In genomic region chr2:30195011-30195410, GRCh38 we compare ENCODE assay signal across 1 cellular context.
TF ChIP-seq lines count a peak whose summit lies in the region.

No MANE protein-coding gene starts in this region.

TF ChIP-seq in K562, 482 proteins besides CTCF, POLR2A, EP300 and RAD21 (continued from another document):
- TF ChIP-seq E2F1 (CRISPR knock-in tag; IDR thresholded peaks at IDR 0.05) (no peak), ERF (CRISPR knock-in tag; IDR thresholded peaks at IDR 0.05) (no peak), HINFP (tag; conservative IDR thresholded peaks at IDR 0.05; ENCODE audit: low read depth) (no peak), MYNN (IDR thresholded peaks at IDR 0.05) (no peak), MYNN (CRISPR knock-in tag; IDR thresholded peaks at IDR 0.05) (no peak), MED1 (CRISPR knock-in tag; IDR thresholded peaks at IDR 0.05; ENCODE audit: borderline replicate concordance) (no peak), E2F8 (IDR thresholded peaks at IDR 0.05; ENCODE audit: low read depth, partially characterized antibody) (no peak), PHF20 (IDR thresholded peaks at IDR 0.05; ENCODE audit: partially characterized antibody) (no peak), RBM17 (IDR thresholded peaks at IDR 0.05; ENCODE audit: borderline replicate concordance, low read depth, low read length) (no peak), ARID1B (IDR thresholded peaks at IDR 0.05) (no peak), CBX5 (IDR thresholded peaks at IDR 0.05; ENCODE audit: borderline replicate concordance, low read depth) (no peak), KAT8 (IDR thresholded peaks at IDR 0.05; ENCODE audit: low read depth) (no peak), RERE (CRISPR knock-in tag; IDR thresholded peaks at IDR 0.05; ENCODE audit: borderline replicate concordance) (no peak), HOMEZ (CRISPR knock-in tag; IDR thresholded peaks at IDR 0.05) (no peak), ZNF311 (CRISPR knock-in tag; IDR thresholded peaks at IDR 0.05) (no peak), FOXM1 (IDR thresholded peaks at IDR 0.05; ENCODE audit: low read depth) (no peak), FOXM1 (CRISPR knock-in tag; IDR thresholded peaks at IDR 0.05; ENCODE audit: low read depth) (no peak)
